8 cellular contexts compared by ENCODE assay signal in the genomic region with DNA sequence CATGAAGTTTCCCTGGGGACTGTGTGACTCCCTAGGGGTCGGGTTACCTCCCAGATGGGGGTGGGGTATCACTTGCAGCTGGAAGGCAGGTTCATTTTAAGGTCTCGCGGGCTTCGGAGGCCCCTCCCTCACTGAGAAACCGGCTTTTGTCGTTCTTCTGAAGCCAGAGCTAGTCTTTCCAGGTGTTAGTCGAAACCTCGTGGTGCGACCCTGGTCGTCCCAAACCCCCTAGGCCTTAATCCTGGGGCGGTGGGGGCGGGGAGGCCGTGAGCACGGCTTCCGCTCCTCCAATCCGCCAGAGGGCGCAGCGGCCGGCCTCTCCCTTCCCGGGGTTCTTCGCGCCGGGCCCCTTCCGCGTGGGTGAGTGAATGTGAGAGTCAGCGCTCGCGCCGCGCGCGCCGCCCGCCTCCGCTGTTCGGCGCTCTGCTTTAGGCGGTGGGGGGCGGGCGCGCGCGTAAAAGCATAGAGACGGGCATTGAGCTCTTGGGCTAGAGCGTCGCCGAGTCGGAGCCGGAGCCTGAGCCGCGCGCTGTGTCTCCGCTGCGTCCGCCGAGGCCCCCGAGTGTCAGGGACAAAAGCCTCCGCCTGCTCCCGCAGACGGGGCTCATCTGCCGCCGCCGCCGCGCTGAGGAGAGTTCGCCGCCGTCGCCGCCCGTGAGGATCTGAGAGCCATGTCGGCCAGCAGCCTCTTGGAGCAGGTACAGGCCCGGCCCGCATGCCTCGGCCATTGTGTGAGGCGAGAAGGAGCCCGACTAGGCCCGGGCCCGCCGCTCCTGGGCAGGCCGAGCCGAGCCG. TPM values are rescaled to one million over a fixed set of nuclear protein-coding genes. Genes with fewer than 3 reads are reported as not detected.
DNase-seq lines count a peak whose midpoint lies in the region; ATAC-seq and TF ChIP-seq lines count a peak whose summit lies in the region.

A gene (plus strand): TSS at position 491 of the 795 bp plus-strand sequence. CDS start 181 bp downstream, at position 672.

- peak within 1 kb of the TSS; percentile 66 for H3K4me3 ChIP-seq in kidney epithelial cell (ENCODE audit: low read depth, low read length)

- no peaks in the 10 kb centered on the region for H3K27me3 ChIP-seq in kidney epithelial cell (ENCODE audit: control insufficient read depth, insufficient read depth, low read length)

- no peaks in the 10 kb centered on the region for H3K36me3 ChIP-seq in kidney epithelial cell (ENCODE audit: control insufficient read depth, insufficient read depth, low read length)

- peak; percentile 86 for ATAC-seq in GM19043 (IDR thresholded peaks at IDR 0.05; ENCODE audit: low read depth, unreplicated experiment)
- peak; percentile 68 for ATAC-seq in HG03378 (IDR thresholded peaks at IDR 0.05; ENCODE audit: unreplicated experiment)

- TF ChIP-seq CTCF in kidney epithelial cell (IDR thresholded peaks at IDR 0.05; ENCODE audit: insufficient read depth, low read length, poor library complexity, severe bottlenecking): peak; percentile 87

- DNase-seq in AML-193 (lab: John Stamatoyannopoulos, UW) (peak; percentile 89 to 94), NCI-H460 (ENCODE audit: extremely low read depth, low read depth) (peak; percentile 93), cerebellum (ENCODE audit: low spot score) (peak; percentile 91), kidney epithelial cell (ENCODE audit: low read depth) (peak; percentile 70)
- DNase-seq in activated CD4-positive, alpha-beta T cell treated with anti-CD3 and anti-CD28 coated beads for 1 hour: peak; percentile 97
- DNase-seq in stimulated activated CD4-positive, alpha-beta T cell treated with anti-CD3 and anti-CD28 coated beads, Interleukin-15, amount 100 ng/mL, for 48 hours (ENCODE audit: low read depth in 2 of 2): peak; percentile 97 to 98

RNA-seq across cellular contexts. Expression of the gene that starts here (rescaled TPM):
- 39.3 and 47.1 TPM in 2 replicates for total RNA-seq in NCI-H460 (2014; rRNA removed; shearing (Covaris generic))
- 34.0 and 49.0 TPM in 2 replicates for polyA plus RNA-seq in NCI-H460 (2014; cell fraction: nucleus; rRNA removed)
- total RNA-seq in cerebellum (53.8 TPM), kidney epithelial cell (114 and 131 TPM in 2 replicates)

Comparison
In these comparisons a context has a peak if more than half of its experiments do, and no peak if none do; other contexts are left out.
1. Peak in every context shown above with its lines: DNase-seq, ATAC-seq and H3K4me3 ChIP-seq.